ENCODE assay signal across 17 cellular contexts in genomic region chr1:153190373-153190772, GRCh38. TPM values are rescaled to one million over a fixed set of nuclear protein-coding genes. Genes with fewer than 3 reads are reported as not detected.
DNase-seq lines count a peak whose midpoint lies in the region; ATAC-seq, FAIRE-seq and TF ChIP-seq lines count a peak whose summit lies in the region.
"Had no signal": no experiment of that assay in that cellular context is flagged by ENCODE, and none has a peak within 500 bp of the region (broad histone marks: within the 10 kb centered on the region; RNA-seq: fewer than 3 reads in every experiment).

No MANE protein-coding gene starts in this region.

- H4K8ac ChIP-seq in H1 (ENCODE audit: extremely low read depth, insufficient read depth, low read length) = no peak overlapping the region

- H2BK120ac ChIP-seq in H1 (replicated peaks; ENCODE audit: low read depth, low read length) = no peak overlapping the region

- peak; percentile 39 for FAIRE-seq in H1 (lab: Jason Lieb, UNC)
- FAIRE-seq: A204.1 had no signal

- CTCF ChIA-PET in H1 (lab: Charles Lee; ENCODE audit: partially characterized antibody) = interaction anchor here (0.6 to 10.6 kb wide), 13 partner anchors 31 to 1771 kb away, joined by 3 to 200 read pairs (median 4); partner anchors contain the start of genes SMCP, SPRR2D and SPRR4

- no peak overlapping the region for H3K4ac ChIP-seq in H1 (replicated peaks; ENCODE audit: insufficient read length, low read depth, low read length)

- H3K4me1 ChIP-seq in H1 (replicated peaks in 1 of 4; ENCODE audit: control insufficient read depth in 3 of 4, insufficient read depth in 4 of 4, low read length in 3 of 4) = 0 out of 7 replicates have a peak, but pooled peaks cover 0 to 2% (median 0%) of the 10 kb centered on the region in 4 experiments
- H3K4me1 ChIP-seq: spleen had no signal

- no peak overlapping the region for H3K23ac ChIP-seq in H1 (ENCODE audit: insufficient read length)

- no peak overlapping the region for H3K4me3 ChIP-seq in H1 (ENCODE audit: extremely low read depth in 1 of 4, insufficient read depth in 2 of 4, low read depth in 3 of 4, low read length in 4 of 4)
- no peak overlapping the region for H3K4me3 ChIP-seq in retinal pigment epithelial cell (ENCODE audit: low read length)
- H3K4me3 ChIP-seq: spleen had no signal

- no peak overlapping the region for H4K91ac ChIP-seq in H1 (replicated peaks; ENCODE audit: insufficient read length, low read length)

- no peak overlapping the region for H2AFZ ChIP-seq in H1 (ENCODE audit: low read length)

- no peak overlapping the region for H3K27ac ChIP-seq in H1 (ENCODE audit: low read depth, low read length)
- H3K27ac ChIP-seq: epithelial cell of prostate, spleen had no signal

- TF ChIP-seq EP300 in H1 (IDR thresholded peaks at IDR 0.05; ENCODE audit: borderline replicate concordance in 1 of 2, low read depth in 2 of 2, low read length in 2 of 2) = no peak

- TF ChIP-seq RAD21 in H1 (IDR thresholded peaks at IDR 0.05 in 1 of 2, conservative IDR thresholded peaks at IDR 0.05 in 1 of 2; ENCODE audit: low read depth in 2 of 2, low read length in 2 of 2) = peak; percentile 80 to 85

- H3K18ac ChIP-seq in H1 (ENCODE audit: extremely low read depth, low read length) = no peak overlapping the region

- H3K79me1 ChIP-seq in H1 (ENCODE audit: low read depth, low read length) = no peaks in the 10 kb centered on the region

- H4K20me1 ChIP-seq in H1 (replicated peaks in 1 of 2; ENCODE audit: control insufficient read depth in 1 of 2, insufficient read depth in 2 of 2, low read length in 2 of 2) = no peaks in the 10 kb centered on the region

- no peak overlapping the region for H2BK12ac ChIP-seq in H1 (ENCODE audit: low read depth, low read length)

- ATAC-seq in HG02884 (IDR thresholded peaks at IDR 0.05; ENCODE audit: unreplicated experiment) (no peak), GM19463 (IDR thresholded peaks at IDR 0.05; ENCODE audit: unreplicated experiment) (no peak)

- H3K14ac ChIP-seq in H1 (ENCODE audit: insufficient read length) = no peak overlapping the region

- TF ChIP-seq CTCF in H1 (IDR thresholded peaks at IDR 0.05; ENCODE audit: control extremely low read depth in 1 of 3, insufficient read depth in 1 of 3, low read depth in 1 of 3, low read length in 3 of 3) = peak in 2 of 3 experiments; percentile 66 to 70; a peak in 3 of 4 replicates
- TF ChIP-seq CTCF in retinal pigment epithelial cell (conservative IDR thresholded peaks at IDR 0.05; ENCODE audit: low read depth, low read length) = peak; percentile 69

- no peak overlapping the region for H2BK5ac ChIP-seq in H1 (ENCODE audit: low read depth, low read length)

- H2BK15ac ChIP-seq in H1 (ENCODE audit: low read length) = no peak overlapping the region

- TF ChIP-seq POLR2A in H1 (IDR thresholded peaks at IDR 0.05; ENCODE audit: control extremely low read depth in 1 of 2, low read depth in 2 of 2, low read length in 2 of 2) = no peak

- DNase-seq in NCI-H2081 (lab: John Stamatoyannopoulos, UW) = peak; percentile 17 to 38
- DNase-seq in NCI-H2081 treated with DMSO at 0.1 percent for 48 hours (lab: John Stamatoyannopoulos, UW) = no peak
- peak; percentile 8 for DNase-seq in NCI-H2107 (lab: John Stamatoyannopoulos, UW)
- DNase-seq in H1 (ENCODE audit: low read depth in 1 of 2, low spot score in 2 of 2) = no peak
- DNase-seq in retinal pigment epithelial cell (ENCODE audit: low read depth) = no peak
- no peak for DNase-seq in SKM-1 (lab: John Stamatoyannopoulos, UW; ENCODE audit: unreplicated experiment)
- DNase-seq: activated B cell treated with CpG ODN at 0.5 μM for 24 hours; DMS153; islet precursor cell; nephron progenitor cell; spleen; stimulated activated CD8-positive, alpha-beta memory T cell treated with anti-CD3 and anti-CD28 coated beads, Interleukin-4, amount 100 ng/mL, for 48 hours had no signal

- no peak overlapping the region for H2BK20ac ChIP-seq in H1 (ENCODE audit: low read length)

- no peak overlapping the region for H3K9ac ChIP-seq in H1 (replicated peaks in 1 of 4; ENCODE audit: extremely low read depth in 1 of 4, low read depth in 3 of 4, low read length in 3 of 4)

- no peaks in the 10 kb centered on the region for H3K9me3 ChIP-seq in H1 (ENCODE audit: insufficient read depth in 2 of 2, low read depth in 1 of 2, low read length in 1 of 2)

- H3K79me2 ChIP-seq in H1 (ENCODE audit: control insufficient read depth in 1 of 2, insufficient read depth in 2 of 2, low read length in 2 of 2) = no peaks in the 10 kb centered on the region

- POLR2A ChIA-PET in H1 (lab: Charles Lee; ENCODE audit: partially characterized antibody) = interaction anchor here (0.6 to 1.0 kb wide), 3 partner anchors 45 to 320 kb away, joined by 3 to 4 read pairs (median 3); no protein-coding TSS in a partner anchor

- H3K56ac ChIP-seq in H1 (replicated peaks; ENCODE audit: insufficient read length, low read depth, low read length) = no peak overlapping the region

- no peaks in the 10 kb centered on the region for H3K27me3 ChIP-seq in H1 (replicated peaks in 1 of 4; ENCODE audit: control insufficient read depth in 3 of 4, extremely low read depth in 1 of 4, insufficient read depth in 3 of 4, low read length in 3 of 4)

- H2AK5ac ChIP-seq in H1 (ENCODE audit: low read depth, low read length) = no peak overlapping the region

- H4K5ac ChIP-seq in H1 (ENCODE audit: insufficient read length, low read depth, low read length) = no peak overlapping the region

- no peaks in the 10 kb centered on the region for H3K36me3 ChIP-seq in H1 (ENCODE audit: control insufficient read depth in 2 of 4, insufficient read depth in 4 of 4, low read length in 3 of 4)
- H3K36me3 ChIP-seq: spleen had no signal

- H3K23me2 ChIP-seq in H1 (ENCODE audit: low read depth, low read length) = no peaks in the 10 kb centered on the region

- 32% methylated on average over 3 of the region's 3 CpGs; no CpG with 5 or more reads in 1 of the 2 experiments for WGBS in H1 (ENCODE audit: extremely low coverage in 1 of 2, insufficient coverage in 1 of 2, insufficient read length in 1 of 2, insufficient replicate concordance in 2 of 2, low coverage in 1 of 2, low lambda C conversion rate in 2 of 2, missing lambda C conversion rate in 1 of 2), 2 experiments

- no peak overlapping the region for H3K4me2 ChIP-seq in H1 (ENCODE audit: insufficient read depth in 1 of 2, low read depth in 2 of 2, low read length in 2 of 2)

TF ChIP-seq in H1, 55 proteins besides CTCF, POLR2A, EP300 and RAD21:
- TF ChIP-seq POU5F1 (IDR thresholded peaks at IDR 0.05; ENCODE audit: low read depth, low read length) (no peak), MAX (IDR thresholded peaks at IDR 0.05) (no peak), ASH2L (IDR thresholded peaks at IDR 0.05; ENCODE audit: low read length) (no peak), YY1 (IDR thresholded peaks at IDR 0.05; ENCODE audit: low read depth, low read length) (no peak), BCL11A (IDR thresholded peaks at IDR 0.05; ENCODE audit: low read depth in 2 of 2, low read length in 2 of 2) (no peak), GTF2F1 (IDR thresholded peaks at IDR 0.05; ENCODE audit: borderline replicate concordance, low read depth, low read length) (no peak), KDM4A (IDR thresholded peaks at IDR 0.05; ENCODE audit: low read depth, low read length, severe bottlenecking) (no peak), NRF1 (IDR thresholded peaks at IDR 0.05; ENCODE audit: low read depth, low read length) (no peak), TAF1 (IDR thresholded peaks at IDR 0.05; ENCODE audit: low read depth, low read length) (no peak), POLR2AphosphoS5 (IDR thresholded peaks at IDR 0.05; ENCODE audit: low read depth, low read length) (no peak), PHF8 (conservative IDR thresholded peaks at IDR 0.05; ENCODE audit: low read depth, low read length) (no peak), TEAD4 (IDR thresholded peaks at IDR 0.05; ENCODE audit: low read depth, low read length) (no peak), SRF (IDR thresholded peaks at IDR 0.05; ENCODE audit: low read depth, low read length) (no peak), TCF12 (IDR thresholded peaks at IDR 0.05; ENCODE audit: low read depth, low read length) (no peak), CHD1 (IDR thresholded peaks at IDR 0.05; ENCODE audit: low read depth, low read length) (no peak)

RNA-seq across cellular contexts. Expression of gene LELP1, which starts 12.9 kb away (rescaled TPM):
- not detected in 2 replicates for total RNA-seq in H1 (2021; fragmentation: NEBNext Ultra II Directional; extraction: Animal tissue kit (Norgen Biotek cat#: 25700))
- polyA plus RNA-seq in H1 (2011; rRNA removed) = not detected in 2 replicates
- polyA plus RNA-seq in H1 (2011; cell fraction: cytosol; rRNA removed) = not detected
- not detected for polyA plus RNA-seq in H1 (2011; cell fraction: nucleus; rRNA removed)
- polyA plus RNA-seq in H1 (2012, experiment 1 of 2) = not detected in 4 replicates
- not detected for polyA plus RNA-seq in H1 (2012, experiment 2 of 2)
- polyA plus RNA-seq in H1 (2013, experiment 1 of 2) = not detected
- not detected for polyA plus RNA-seq in H1 (2013, experiment 2 of 2)
- polyA minus RNA-seq in H1 (2011; rRNA and poly(A)+ RNA removed) = not detected in 2 replicates
- polyA minus RNA-seq in H1 (2011; cell fraction: cytosol; rRNA and poly(A)+ RNA removed) = not detected
- polyA minus RNA-seq in H1 (2011; cell fraction: nucleus; rRNA and poly(A)+ RNA removed) = not detected
- total RNA-seq: activated B cell treated with CpG ODN at 0.5 μM for 24 hours, spleen had no signal
- polyA plus RNA-seq: IgD-negative memory B cell, spleen had no signal

RNA-seq across cellular contexts. Expression of gene PRR9, which starts 27.0 kb away (rescaled TPM):
- not detected in 2 replicates for total RNA-seq in H1 (2021; fragmentation: NEBNext Ultra II Directional; extraction: Animal tissue kit (Norgen Biotek cat#: 25700))
- polyA plus RNA-seq in H1 (2011; rRNA removed) = not detected in 2 replicates
- not detected for polyA plus RNA-seq in H1 (2011; cell fraction: cytosol; rRNA removed)
- not detected for polyA plus RNA-seq in H1 (2011; cell fraction: nucleus; rRNA removed)
- not detected in 4 replicates for polyA plus RNA-seq in H1 (2012, experiment 1 of 2)
- not detected for polyA plus RNA-seq in H1 (2012, experiment 2 of 2)
- not detected for polyA plus RNA-seq in H1 (2013, experiment 1 of 2)
- polyA plus RNA-seq in H1 (2013, experiment 2 of 2) = not detected
- not detected in 2 replicates for polyA minus RNA-seq in H1 (2011; rRNA and poly(A)+ RNA removed)
- not detected for polyA minus RNA-seq in H1 (2011; cell fraction: cytosol; rRNA and poly(A)+ RNA removed)
- polyA minus RNA-seq in H1 (2011; cell fraction: nucleus; rRNA and poly(A)+ RNA removed) = not detected
- total RNA-seq: activated B cell treated with CpG ODN at 0.5 μM for 24 hours, spleen had no signal
- polyA plus RNA-seq: IgD-negative memory B cell, spleen had no signal

RNA-seq across cellular contexts. Expression of gene SPRR2G, which starts 39.7 kb away (rescaled TPM):
- total RNA-seq in H1 (2021; fragmentation: NEBNext Ultra II Directional; extraction: Animal tissue kit (Norgen Biotek cat#: 25700)) = not detected in 2 replicates
- not detected in 2 replicates for polyA plus RNA-seq in H1 (2011; rRNA removed)
- not detected for polyA plus RNA-seq in H1 (2011; cell fraction: cytosol; rRNA removed)
- not detected for polyA plus RNA-seq in H1 (2011; cell fraction: nucleus; rRNA removed)
- not detected in 4 replicates for polyA plus RNA-seq in H1 (2012, experiment 1 of 2)
- polyA plus RNA-seq in H1 (2012, experiment 2 of 2) = not detected
- polyA plus RNA-seq in H1 (2013, experiment 1 of 2) = not detected
- polyA plus RNA-seq in H1 (2013, experiment 2 of 2) = not detected
- polyA minus RNA-seq in H1 (2011; rRNA and poly(A)+ RNA removed) = not detected in 2 replicates
- polyA minus RNA-seq in H1 (2011; cell fraction: cytosol; rRNA and poly(A)+ RNA removed) = not detected
- polyA minus RNA-seq in H1 (2011; cell fraction: nucleus; rRNA and poly(A)+ RNA removed) = not detected
- total RNA-seq: activated B cell treated with CpG ODN at 0.5 μM for 24 hours, spleen had no signal
- polyA plus RNA-seq: IgD-negative memory B cell, spleen had no signal

Comparison
In these comparisons a context has a peak if more than half of its experiments do, and no peak if none do; other contexts are left out.
1. DNase-seq: peak in NCI-H2081 (2 of 2) and NCI-H2107 (single experiment); none in NCI-H2081 treated with DMSO at 0.1 percent for 48 hours (single experiment), H1 (0 of 2), retinal pigment epithelial cell (single experiment) and SKM-1 (single experiment).